ENCODE assay signal across 19 cellular contexts in the genomic region with DNA sequence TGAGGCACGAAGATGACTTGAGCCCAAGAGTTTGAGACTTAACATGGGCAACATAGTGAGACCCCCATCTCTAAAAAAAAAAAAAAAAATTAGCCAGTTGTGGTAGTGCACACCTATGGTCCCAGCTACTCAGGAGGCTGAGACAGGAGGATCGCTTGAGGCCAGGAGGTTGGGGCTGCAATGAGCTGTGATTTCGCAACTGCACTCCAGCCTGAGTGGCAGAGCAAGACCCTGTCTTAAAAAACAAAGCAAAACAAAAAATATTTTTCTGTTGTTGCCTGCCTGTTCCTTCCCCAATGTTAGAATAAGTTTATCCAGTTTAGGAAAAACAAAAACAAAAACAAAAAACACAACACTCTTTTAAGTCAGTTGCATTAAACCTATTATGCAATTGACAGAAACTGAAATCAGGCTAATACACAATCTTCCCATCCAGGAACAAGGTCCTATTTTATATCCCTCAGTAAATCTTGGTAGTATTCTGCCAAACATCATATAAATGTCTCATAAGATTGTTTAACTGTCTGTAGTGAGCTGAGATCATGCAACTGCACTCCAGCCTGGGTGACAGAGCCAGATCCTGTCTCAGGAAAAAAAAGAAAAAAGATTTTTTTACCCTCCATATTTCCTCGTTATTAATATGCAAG.
"Had no signal": no experiment of that assay in that cellular context is flagged by ENCODE, and none has a peak within 500 bp of the region (broad histone marks: within the 10 kb centered on the region; RNA-seq: fewer than 3 reads in every experiment).

No MANE protein-coding gene starts in this region.

- H3K27me3 ChIP-seq: body of pancreas, gastroesophageal sphincter had no signal

- H3K27me3 Mint-ChIP-seq: activated B cell treated with CpG ODN at 0.5 μM for 24 hours; activated naive CD8-positive, alpha-beta T cell treated with anti-CD3 and anti-CD28 coated beads, Interleukin-2, amount 10 ng/mL, durations not matched to agents 7 days and 5 days; natural killer cell treated with Interleukin-12 subunit alpha and Interleukin-12 subunit beta and Interleukin-15 and Interleukin-18, amount 100 ng/mL, for 72 hours had no signal

- H3K4me1 ChIP-seq: body of pancreas, tibial artery had no signal

- H3K27ac Mint-ChIP-seq: activated B cell treated with CpG ODN at 0.5 μM for 24 hours; activated CD4-positive, alpha-beta memory T cell treated with anti-CD3 and anti-CD28 coated beads for 36 hours; activated naive CD8-positive, alpha-beta T cell treated with anti-CD3 and anti-CD28 coated beads, Interleukin-2, amount 10 ng/mL, durations not matched to agents 7 days and 5 days; natural killer cell treated with Interleukin-12 subunit alpha and Interleukin-12 subunit beta and Interleukin-15 and Interleukin-18, amount 100 ng/mL, for 72 hours; T-helper 2 cell treated with Interferon-gamma antibody and Interleukin-4, amounts not matched to agents 5 μg/mL and 100 μg/mL, for 36 hours had no signal

- DNase-seq: activated B cell treated with CpG ODN at 0.5 μM for 24 hours; activated CD4-positive, alpha-beta memory T cell treated with anti-CD3 and anti-CD28 coated beads for 36 hours; activated CD4-positive, alpha-beta T cell treated with anti-CD3 and anti-CD28 coated beads for 4 hours; activated naive CD4-positive, alpha-beta T cell; activated T-cell treated with anti-CD3 and anti-CD28 coated beads for 4 hours; amygdala; body of pancreas; caudate nucleus; lower lobe of right lung; nucleus accumbens; stimulated activated CD4-positive, alpha-beta T cell treated with anti-CD3 and anti-CD28 coated beads, Interleukin-1b, Interleukin-23, amount 100 ng/mL, for 48 hours; stimulated activated naive CD4-positive, alpha-beta T cell treated with Interleukin-2 at 50 U/mL for 16 hours; tibial artery had no signal

- H3K36me3 ChIP-seq: lower lobe of right lung, tibial artery had no signal

- ATAC-seq: body of pancreas; gastroesophageal sphincter; lower lobe of right lung; natural killer cell treated with Interleukin-12 subunit alpha and Interleukin-12 subunit beta and Interleukin-15 and Interleukin-18, amount 100 ng/mL, for 72 hours had no signal

- H3K4me3 Mint-ChIP-seq: activated B cell treated with CpG ODN at 0.5 μM for 24 hours; activated CD4-positive, alpha-beta memory T cell treated with anti-CD3 and anti-CD28 coated beads for 36 hours; activated naive CD8-positive, alpha-beta T cell treated with anti-CD3 and anti-CD28 coated beads, Interleukin-2, amount 10 ng/mL, durations not matched to agents 7 days and 5 days; natural killer cell treated with Interleukin-12 subunit alpha and Interleukin-12 subunit beta and Interleukin-15 and Interleukin-18, amount 100 ng/mL, for 72 hours; T-helper 2 cell treated with Interferon-gamma antibody and Interleukin-4, amounts not matched to agents 5 μg/mL and 100 μg/mL, for 36 hours had no signal

- FAIRE-seq: colon, urothelium cell line had no signal

- H3K27ac ChIP-seq: body of pancreas, gastroesophageal sphincter, lower lobe of right lung, tibial artery had no signal

- H3K4me3 ChIP-seq: body of pancreas, gastroesophageal sphincter, lower lobe of right lung, tibial artery had no signal

- H3K36me3 Mint-ChIP-seq: activated CD4-positive, alpha-beta memory T cell treated with anti-CD3 and anti-CD28 coated beads for 36 hours; natural killer cell treated with Interleukin-12 subunit alpha and Interleukin-12 subunit beta and Interleukin-15 and Interleukin-18, amount 100 ng/mL, for 72 hours had no signal

- H3K9me3 Mint-ChIP-seq: activated B cell treated with CpG ODN at 0.5 μM for 24 hours; activated CD4-positive, alpha-beta memory T cell treated with anti-CD3 and anti-CD28 coated beads for 36 hours; activated naive CD8-positive, alpha-beta T cell treated with anti-CD3 and anti-CD28 coated beads, Interleukin-2, amount 10 ng/mL, durations not matched to agents 7 days and 5 days; natural killer cell treated with Interleukin-12 subunit alpha and Interleukin-12 subunit beta and Interleukin-15 and Interleukin-18, amount 100 ng/mL, for 72 hours; T-helper 2 cell treated with Interferon-gamma antibody and Interleukin-4, amounts not matched to agents 5 μg/mL and 100 μg/mL, for 36 hours had no signal

- H3K9me3 ChIP-seq: body of pancreas, gastroesophageal sphincter, lower lobe of right lung, tibial artery had no signal
